ENCODE assay signal across 8 cellular contexts in genomic region chr13:41291246-41291645, GRCh38.
"Had no signal": no experiment of that assay in that cellular context is flagged by ENCODE, and none has a peak within 500 bp of the region (broad histone marks: within the 10 kb centered on the region; RNA-seq: fewer than 3 reads in every experiment).

No MANE protein-coding gene starts in this region.

- FAIRE-seq: HTR-8/SVneo had no signal

- H3K27ac Mint-ChIP-seq: HFFc6, IgD-negative memory B cell had no signal

- H3K4me1 ChIP-seq: HAP-1 had no signal

- ATAC-seq: HCT116 had no signal

- H3K4me3 Mint-ChIP-seq: HFFc6 had no signal

- H3K36me3 ChIP-seq: HAP-1 had no signal

- H3K27ac ChIP-seq: GM23248 had no signal

- H3K4me3 ChIP-seq: GM23248, HAP-1 had no signal

- DNase-seq: GM23248, GOT3, H7, HFFc6 had no signal
